9 cellular contexts compared by ENCODE assay signal in the genomic region with DNA sequence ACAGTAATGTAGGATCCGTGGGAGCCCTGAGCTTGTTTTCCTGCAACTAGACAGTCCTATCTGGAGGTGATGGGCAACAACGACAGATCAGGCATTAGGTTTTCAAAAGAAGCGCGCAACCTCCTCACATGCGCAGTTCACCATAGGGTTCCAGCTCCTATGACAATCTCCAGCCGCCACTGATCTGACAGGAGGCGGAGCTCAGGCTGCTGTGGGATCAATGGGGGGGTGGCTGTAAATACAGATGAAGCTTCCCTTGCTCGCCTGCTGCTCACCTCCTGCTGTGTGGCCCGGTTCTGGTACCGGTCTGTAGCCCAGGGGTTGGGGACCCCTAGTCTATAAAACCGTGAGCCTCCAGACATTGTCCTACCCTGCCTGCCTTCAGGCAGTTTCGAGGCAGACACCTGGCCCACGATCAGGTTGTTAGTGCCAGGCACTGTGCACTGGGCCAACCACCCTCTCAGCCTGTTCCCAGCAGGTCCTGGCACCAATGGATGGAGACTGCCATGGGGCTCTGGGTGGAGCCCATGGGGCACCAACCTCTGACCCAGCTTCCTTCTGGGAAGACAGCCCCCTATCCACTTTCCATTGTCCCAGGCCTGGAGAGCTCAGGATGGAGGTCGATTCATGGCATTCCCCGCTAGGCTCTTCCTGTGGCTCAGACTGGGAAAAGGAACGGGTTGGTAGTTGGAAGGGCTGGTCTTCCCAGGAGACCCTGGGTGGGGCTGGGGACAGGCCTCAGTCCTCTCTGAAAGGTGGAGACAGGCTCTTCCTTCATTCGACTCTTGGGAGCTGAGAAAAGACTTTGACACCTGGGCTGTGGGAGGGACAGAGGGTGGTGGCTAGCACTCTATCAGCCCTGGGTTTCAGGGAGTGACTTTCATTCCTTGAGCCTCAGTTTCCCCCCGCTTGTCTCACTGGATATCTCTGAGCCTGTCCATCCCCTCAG. TPM values are rescaled to one million over a fixed set of nuclear protein-coding genes. Genes with fewer than 3 reads are reported as not detected.
DNase-seq lines count a peak whose midpoint lies in the region; ATAC-seq and TF ChIP-seq lines count a peak whose summit lies in the region.
"Had no signal": no experiment of that assay in that cellular context is flagged by ENCODE, and none has a peak within 500 bp of the region (broad histone marks: within the 10 kb centered on the region; RNA-seq: fewer than 3 reads in every experiment).

No MANE protein-coding gene starts in this region.

- H3K36me3 ChIP-seq in GM23338 (ENCODE audit: insufficient read depth) (peaks cover 4% of the 10 kb centered on the region; the same call in 1 of the 2 replicates), ascending aorta (peaks cover 27 to 38% of the 10 kb centered on the region in 2 donors)

- H3K27me3 Mint-ChIP-seq in GM23338 (ENCODE audit: insufficient read depth, low read depth, poor library complexity) (peaks cover 35% of the 10 kb centered on the region), naive B cell (no peaks in the 10 kb centered on the region)

- intact Hi-C loops in ascending aorta (cut with DNase I) = loop anchor here (2.0 kb wide), 1 partner anchor 33 kb away; a partner anchor contains a TSS

- peak overlapping the region; percentile 78 for H3K4me3 Mint-ChIP-seq in GM23338
- H3K4me3 Mint-ChIP-seq in naive B cell = peak overlapping the region; percentile 42 to 95 (median 83)

- no peaks in the 10 kb centered on the region for H3K9me2 ChIP-seq in GM23338 (ENCODE audit: insufficient read depth)

- no peaks in the 10 kb centered on the region for H3K9me3 Mint-ChIP-seq in GM23338
- no peaks in the 10 kb centered on the region for H3K9me3 Mint-ChIP-seq in naive B cell

- H3K4me1 ChIP-seq in GM23338 (ENCODE audit: insufficient read depth) (no peaks in the 10 kb centered on the region; the same call in 1 of the 2 replicates), ascending aorta (peaks cover 3 to 6% of the 10 kb centered on the region in 2 donors)

- TF ChIP-seq CTCF in GM23338 (conservative IDR thresholded peaks at IDR 0.05; ENCODE audit: low read depth in 2 of 2) = no peak
- TF ChIP-seq CTCF in ascending aorta (IDR thresholded peaks at IDR 0.05) = no peak

- H3K4me2 ChIP-seq in GM23338 = peak overlapping the region; percentile 88

- no peaks in the 10 kb centered on the region for H3K79me2 ChIP-seq in GM23338 (replicated peaks; ENCODE audit: insufficient read depth)

- no peak overlapping the region for H3K27ac ChIP-seq in GM23338 (ENCODE audit: low read depth)
- H3K27ac ChIP-seq in ascending aorta = no peak overlapping the region

- DNase-seq in GM23338 (ENCODE audit: low spot score) (no peak), NCI-H82 treated with DMSO at 0.1 percent for 48 hours (lab: John Stamatoyannopoulos, UW; ENCODE audit: unreplicated experiment) (peak; percentile 63), dermis blood vessel endothelial cell (peak; percentile 20), naive B cell (no peak), ascending aorta (ENCODE audit: low spot score in 2 of 2) (no peak), OCI-M2 (lab: John Stamatoyannopoulos, UW; ENCODE audit: unreplicated experiment) (no peak), iPS-NIHi7 (ENCODE audit: extremely low spot score) (no peak)

- peaks cover 6% of the 10 kb centered on the region for H3F3A ChIP-seq in GM23338 (replicated peaks; ENCODE audit: low read depth)

- H3K9me3 ChIP-seq in ascending aorta = no peaks in the 10 kb centered on the region
- H3K9me3 ChIP-seq: vagina had no signal

- H3K27me3 ChIP-seq in GM23338 (ENCODE audit: insufficient read depth) (no peaks in the 10 kb centered on the region; the same call in 1 of the 2 replicates), ascending aorta (no peaks in the 10 kb centered on the region)
- H3K27me3 ChIP-seq: vagina had no signal

- ATAC-seq in GM23338 (no peak), naive B cell (ENCODE audit: low read depth in 2 of 2) (no peak), HG02588 (IDR thresholded peaks at IDR 0.05; ENCODE audit: unreplicated experiment) (no peak)

- H2AFZ ChIP-seq in GM23338 = no peak overlapping the region

- H3K36me3 Mint-ChIP-seq in GM23338 (ENCODE audit: low read depth) (peaks cover 30% of the 10 kb centered on the region), naive B cell (no peaks in the 10 kb centered on the region)

- peaks cover 15% of the 10 kb centered on the region for H4K20me1 ChIP-seq in GM23338 (replicated peaks; ENCODE audit: insufficient read depth)

- H3K4me1 Mint-ChIP-seq in GM23338 (peaks cover 12% of the 10 kb centered on the region; the same call in 2 of the 3 replicates), naive B cell (peaks cover 16 to 21% (median 18%) of the 10 kb centered on the region in 3 donors)

- H3K27ac Mint-ChIP-seq in GM23338 = no peak overlapping the region
- H3K27ac Mint-ChIP-seq in naive B cell = peak overlapping the region in 3 of 6 donors; percentile 33 to 62 (median 53)

- H3K4me3 ChIP-seq in GM23338 (peak overlapping the region; percentile 68), ascending aorta (no peak overlapping the region)

TF ChIP-seq in GM23338, 12 proteins besides CTCF, POLR2A, EP300 and RAD21 (continues in another document):
- TF ChIP-seq EZH2phosphoT487 (IDR thresholded peaks at IDR 0.05; ENCODE audit: unreplicated experiment) = no peak
- no peak for TF ChIP-seq STAT1 (IDR thresholded peaks at IDR 0.05; ENCODE audit: unreplicated experiment)
- no peak for TF ChIP-seq NANOG (IDR thresholded peaks at IDR 0.05; ENCODE audit: borderline replicate concordance)
- TF ChIP-seq ZNF331 (CRISPR knock-in tag; IDR thresholded peaks at IDR 0.05; ENCODE audit: low read depth) = no peak
- TF ChIP-seq EZH2 (IDR thresholded peaks at IDR 0.05; ENCODE audit: low read depth, unreplicated experiment) = no peak
- TF ChIP-seq CREB1 (CRISPR knock-in tag; IDR thresholded peaks at IDR 0.05; ENCODE audit: low read depth) = no peak

RNA-seq across cellular contexts. Expression of a gene that starts 1.7 kb away (rescaled TPM):
- total RNA-seq in GM23338 (2014; rRNA removed; shearing (Covaris generic)) = 14.6 and 23.5 TPM in 2 replicates
- 15.1 and 19.2 TPM in 2 replicates for polyA plus RNA-seq in GM23338 (2016; fragmentation: Nextera tagmentation; extraction: Ambion mirVana)
- total RNA-seq in dermis blood vessel endothelial cell = 21.4 and 37.3 TPM in 2 replicates
- polyA plus RNA-seq in naive B cell (ENCODE audit: low read depth in 6 of 6) = 10 to 100 TPM in 4 of 6 donors, 1 to 10 TPM in 2; 5.0 to 17.8 (median 14.7) TPM
- total RNA-seq in ascending aorta = 59.4 TPM

RNA-seq across cellular contexts. Expression of a gene that starts 9.6 kb away (rescaled TPM):
- total RNA-seq in GM23338 (2014; rRNA removed; shearing (Covaris generic)) = 34.8 and 50.9 TPM in 2 replicates
- polyA plus RNA-seq in GM23338 (2016; fragmentation: Nextera tagmentation; extraction: Ambion mirVana) = 28.5 and 33.5 TPM in 2 replicates
- total RNA-seq in dermis blood vessel endothelial cell = 31.1 and 55.7 TPM in 2 replicates
- 10 to 100 TPM; 38.6 to 60.4 (median 52.5) TPM for polyA plus RNA-seq in naive B cell (ENCODE audit: low read depth in 6 of 6)
- 26.5 TPM for total RNA-seq in ascending aorta

RNA-seq across cellular contexts. Expression of a gene that starts 32.9 kb away (rescaled TPM):
- total RNA-seq in GM23338 (2014; rRNA removed; shearing (Covaris generic)) = 19.1 and 19.4 TPM in 2 replicates
- polyA plus RNA-seq in GM23338 (2016; fragmentation: Nextera tagmentation; extraction: Ambion mirVana) = 7.8 and 8.3 TPM in 2 replicates
- total RNA-seq in dermis blood vessel endothelial cell = 15.3 and 25.5 TPM in 2 replicates
- polyA plus RNA-seq in naive B cell (ENCODE audit: low read depth in 6 of 6) = 10 to 100 TPM; 23.8 to 39.7 (median 25.6) TPM
- total RNA-seq in ascending aorta = 19.8 TPM

RNA-seq across cellular contexts. Expression of a gene that starts 48.3 kb away (rescaled TPM):
- total RNA-seq in GM23338 (2014; rRNA removed; shearing (Covaris generic)) = 14.4 and 23.9 TPM in 2 replicates
- polyA plus RNA-seq in GM23338 (2016; fragmentation: Nextera tagmentation; extraction: Ambion mirVana) (6.5 and 7.0 TPM in 2 replicates), naive B cell (ENCODE audit: low read depth in 6 of 6) (10 to 100 TPM; 30.9 to 43.1 (median 33.0) TPM)
- total RNA-seq in dermis blood vessel endothelial cell (14.1 and 31.0 TPM in 2 replicates), ascending aorta (55.5 TPM)

Comparison
In these comparisons a context has a peak if more than half of its experiments do, and no peak if none do; other contexts are left out.
1. DNase-seq: peak in NCI-H82 treated with DMSO at 0.1 percent for 48 hours (single experiment) and dermis blood vessel endothelial cell (single experiment); none in GM23338 (single experiment), naive B cell (single experiment), ascending aorta (0 of 2), OCI-M2 (single experiment) and iPS-NIHi7 (single experiment).